Comparison of ENCODE assay signal across 18 cellular contexts in genomic region chr5:168307022-168307421, GRCh38.
"Had no signal": no experiment of that assay in that cellular context is flagged by ENCODE, and none has a peak within 500 bp of the region (broad histone marks: within the 10 kb centered on the region; RNA-seq: fewer than 3 reads in every experiment).

No MANE protein-coding gene starts in this region.

- H3K4me3 ChIP-seq: coronary artery, gastrocnemius medialis, left lung, sigmoid colon, skin epidermis, suprapubic skin, tibial artery had no signal

- ATAC-seq: gastrocnemius medialis, left lung had no signal

- H3K36me3 ChIP-seq: gastrocnemius medialis, left lung, sigmoid colon, suprapubic skin, tibial artery had no signal

- H3K4me1 ChIP-seq: gastrocnemius medialis, parathyroid adenoma, sigmoid colon, suprapubic skin, tibial artery had no signal

- DNase-seq: central memory CD4-positive, alpha-beta T cell; effector CD4-positive, alpha-beta T cell; endodermal cell; erythroblast; gastrocnemius medialis; islet precursor cell; left lung; mesendoderm; naive B cell; nephron progenitor cell; sigmoid colon; stimulated activated CD4-positive, alpha-beta T cell treated with anti-CD3 and anti-CD28 coated beads, Interleukin-12 subunit alpha, Interleukin-12 subunit beta, amount 100 ng/mL, for 4 hours; stimulated activated naive CD4-positive, alpha-beta T cell treated with Interleukin-2 at 50 U/mL for 16 hours; tibial artery had no signal

- H3K9me3 ChIP-seq: gastrocnemius medialis, left lung, sigmoid colon, suprapubic skin, tibial artery had no signal

- H3K27me3 ChIP-seq: gastrocnemius medialis, left lung, sigmoid colon, suprapubic skin had no signal

- H3K27ac ChIP-seq: coronary artery, gastrocnemius medialis, parathyroid adenoma, sigmoid colon, skin epidermis, suprapubic skin, tibial artery had no signal
